Comparison of ENCODE assay signal across 1 cellular context in genomic region chr7:33789871-33790270, GRCh38.
TF ChIP-seq lines count a peak whose summit lies in the region.

No MANE protein-coding gene starts in this region.

TF ChIP-seq in SK-N-SH, 30 proteins besides CTCF, POLR2A, EP300 and RAD21 (continued from another document):
- TF ChIP-seq, protein P1, sequence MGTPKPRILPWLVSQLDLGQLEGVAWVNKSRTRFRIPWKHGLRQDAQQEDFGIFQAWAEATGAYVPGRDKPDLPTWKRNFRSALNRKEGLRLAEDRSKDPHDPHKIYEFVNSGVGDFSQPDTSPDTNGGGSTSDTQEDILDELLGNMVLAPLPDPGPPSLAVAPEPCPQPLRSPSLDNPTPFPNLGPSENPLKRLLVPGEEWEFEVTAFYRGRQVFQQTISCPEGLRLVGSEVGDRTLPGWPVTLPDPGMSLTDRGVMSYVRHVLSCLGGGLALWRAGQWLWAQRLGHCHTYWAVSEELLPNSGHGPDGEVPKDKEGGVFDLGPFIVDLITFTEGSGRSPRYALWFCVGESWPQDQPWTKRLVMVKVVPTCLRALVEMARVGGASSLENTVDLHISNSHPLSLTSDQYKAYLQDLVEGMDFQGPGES (IDR thresholded peaks at IDR 0.05; ENCODE audit: low read depth, low read length): no peak
- no peak for TF ChIP-seq FOXM1 (IDR thresholded peaks at IDR 0.05; ENCODE audit: low read depth)
- TF ChIP-seq, protein P2, sequence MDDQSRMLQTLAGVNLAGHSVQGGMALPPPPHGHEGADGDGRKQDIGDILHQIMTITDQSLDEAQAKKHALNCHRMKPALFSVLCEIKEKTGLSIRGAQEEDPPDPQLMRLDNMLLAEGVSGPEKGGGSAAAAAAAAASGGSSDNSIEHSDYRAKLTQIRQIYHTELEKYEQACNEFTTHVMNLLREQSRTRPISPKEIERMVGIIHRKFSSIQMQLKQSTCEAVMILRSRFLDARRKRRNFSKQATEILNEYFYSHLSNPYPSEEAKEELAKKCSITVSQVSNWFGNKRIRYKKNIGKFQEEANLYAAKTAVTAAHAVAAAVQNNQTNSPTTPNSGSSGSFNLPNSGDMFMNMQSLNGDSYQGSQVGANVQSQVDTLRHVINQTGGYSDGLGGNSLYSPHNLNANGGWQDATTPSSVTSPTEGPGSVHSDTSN (IDR thresholded peaks at IDR 0.05): no peak
